8 cellular contexts compared by ENCODE assay signal in genomic region chr4:37970702-37971101, GRCh38. TPM values are rescaled to one million over a fixed set of nuclear protein-coding genes. Genes with fewer than 3 reads are reported as not detected.
DNase-seq lines count a peak whose midpoint lies in the region; ATAC-seq, FAIRE-seq and TF ChIP-seq lines count a peak whose summit lies in the region.

No MANE protein-coding gene starts in this region.

- no peaks in the 10 kb centered on the region for H3K9me3 ChIP-seq in esophagus muscularis mucosa
- H3K9me3 ChIP-seq in pancreas = no peaks in the 10 kb centered on the region

- peak; percentile 80 to 93 (median 90) for ATAC-seq in pancreas
- ATAC-seq in HG02870 (IDR thresholded peaks at IDR 0.05; ENCODE audit: unreplicated experiment) = no peak
- no peak for ATAC-seq in GM21367 (IDR thresholded peaks at IDR 0.05; ENCODE audit: unreplicated experiment)

- H3K27me3 Mint-ChIP-seq in activated CD4-positive, alpha-beta memory T cell treated with anti-CD3 and anti-CD28 coated beads, Interleukin-2, amount 10 ng/mL, durations not matched to agents 7 days and 5 days = no peaks in the 10 kb centered on the region

- peaks cover 2% of the 10 kb centered on the region for H3K4me1 Mint-ChIP-seq in activated CD4-positive, alpha-beta memory T cell treated with anti-CD3 and anti-CD28 coated beads, Interleukin-2, amount 10 ng/mL, durations not matched to agents 7 days and 5 days

- TF ChIP-seq EP300 in esophagus muscularis mucosa (IDR thresholded peaks at IDR 0.05) = no peak

- peaks cover 3% of the 10 kb centered on the region for H3K36me3 Mint-ChIP-seq in activated CD4-positive, alpha-beta memory T cell treated with anti-CD3 and anti-CD28 coated beads, Interleukin-2, amount 10 ng/mL, durations not matched to agents 7 days and 5 days (ENCODE audit: low read depth)

- TF ChIP-seq CTCF in NB4 (IDR thresholded peaks at IDR 0.05; ENCODE audit: low read depth, low read length) (peak; percentile 62), esophagus muscularis mucosa (IDR thresholded peaks at IDR 0.05) (peak; percentile 40 to 61 (median 53)), pancreas (IDR thresholded peaks at IDR 0.05) (peak in 3 of 4 donors; percentile 12 to 29 (median 28))

- H3K27ac Mint-ChIP-seq in activated CD4-positive, alpha-beta memory T cell treated with anti-CD3 and anti-CD28 coated beads, Interleukin-2, amount 10 ng/mL, durations not matched to agents 7 days and 5 days = no peak overlapping the region

- H3K27ac ChIP-seq in esophagus muscularis mucosa (replicated peaks in 1 of 4) (peak overlapping the region; percentile 53 to 64 (median 56)), pancreas (peak overlapping the region in 2 of 4 donors; percentile 34 to 38)

- intact Hi-C loops in esophagus muscularis mucosa (cut with DNase I) = loop anchor here (10.0 kb wide), 1 partner anchor 286 kb away; the partner anchor contains the start of gene RELL1
- intact Hi-C loops in pancreas (cut with DNase I) = loop anchor here in 1 of 3 donors (5.0 kb wide), 1 partner anchor 78 kb away; the partner anchor contains the start of gene TBC1D1

- TF ChIP-seq POLR2A in NB4 (IDR thresholded peaks at IDR 0.05; ENCODE audit: extremely low read depth, insufficient read length) (no peak), esophagus muscularis mucosa (IDR thresholded peaks at IDR 0.05; ENCODE audit: low read depth) (no peak)

- H3K4me1 ChIP-seq in esophagus muscularis mucosa (peaks cover 25 to 40% (median 34%) of the 10 kb centered on the region in 4 donors), pancreas (peaks cover 0 to 5% (median 5%) of the 10 kb centered on the region in 3 donors)

- peak; percentile 22 for DNase-seq in NK-92 treated with Interleukin-12 subunit alpha and Interleukin-12 subunit beta, amount 100 ng/mL, for 24 hours (lab: John Stamatoyannopoulos, UW)
- DNase-seq in NK-92 (lab: John Stamatoyannopoulos, UW; ENCODE audit: unreplicated experiment) (no peak), NB4 (ENCODE audit: low read depth) (peak; percentile 76), esophagus muscularis mucosa (ENCODE audit: extremely low spot score) (no peak), pancreas (peak in 5 of 6 donors; percentile 52 to 76 (median 70))
- peak; percentile 57 for DNase-seq in activated CD4-positive, alpha-beta memory T cell treated with anti-CD3 and anti-CD28 coated beads, Interleukin-2, amount 10 ng/mL, durations not matched to agents 7 days and 5 days

- FAIRE-seq in pancreas (lab: Jason Lieb, UNC) = no peak

- POLR2A ChIA-PET in activated CD4-positive, alpha-beta memory T cell treated with anti-CD3 and anti-CD28 coated beads, Interleukin-2, amount 10 ng/mL, durations not matched to agents 7 days and 5 days (lab: Charles Lee) = interaction anchor here (0.9 to 1.3 kb wide), 2 partner anchors 30 to 79 kb away, joined by 3 read pairs; partner anchors contain the start of gene TBC1D1

- H3K4me3 ChIP-seq in NB4 (ENCODE audit: low read depth, low read length) = no peak overlapping the region
- H3K4me3 ChIP-seq in esophagus muscularis mucosa = no peak overlapping the region
- H3K4me3 ChIP-seq in pancreas = no peak overlapping the region

- CTCF ChIA-PET in activated CD4-positive, alpha-beta memory T cell treated with anti-CD3 and anti-CD28 coated beads, Interleukin-2, amount 10 ng/mL, durations not matched to agents 7 days and 5 days (lab: Charles Lee) = interaction anchor here (1.2 to 1.4 kb wide), 3 partner anchors 10 to 15 kb away, joined by 3 to 4 read pairs (median 3); no protein-coding TSS in a partner anchor

- 0% methylated on average over 1 of the region's 1 CpG for WGBS in esophagus muscularis mucosa
- 45 to 83% methylated on average over 1 of the region's 1 CpG for WGBS in pancreas, 2 donors

- H3K27me3 ChIP-seq in esophagus muscularis mucosa = no peaks in the 10 kb centered on the region
- no peaks in the 10 kb centered on the region for H3K27me3 ChIP-seq in pancreas

- no peaks in the 10 kb centered on the region for H3K36me3 ChIP-seq in esophagus muscularis mucosa
- no peaks in the 10 kb centered on the region for H3K36me3 ChIP-seq in pancreas

- no peaks in the 10 kb centered on the region for H3K9me3 Mint-ChIP-seq in activated CD4-positive, alpha-beta memory T cell treated with anti-CD3 and anti-CD28 coated beads, Interleukin-2, amount 10 ng/mL, durations not matched to agents 7 days and 5 days

- no peak overlapping the region for H3K4me3 Mint-ChIP-seq in activated CD4-positive, alpha-beta memory T cell treated with anti-CD3 and anti-CD28 coated beads, Interleukin-2, amount 10 ng/mL, durations not matched to agents 7 days and 5 days

RNA-seq across cellular contexts. Expression of gene PTTG2, which starts 10.5 kb away (rescaled TPM):
- total RNA-seq in activated CD4-positive, alpha-beta memory T cell treated with anti-CD3 and anti-CD28 coated beads, Interleukin-2, amount 10 ng/mL, durations not matched to agents 7 days and 5 days = under 1 TPM; 0.86 to 0.90 TPM
- total RNA-seq in esophagus muscularis mucosa (1 to 10 TPM in 2 of 4 donors, under 1 TPM in 2; 0.71 to 5.8 (median 1.5) TPM), pancreas (under 1 TPM in 5 of 6 donors, not detected in 1; 0.31 to 0.94 (median 0.79) TPM)
- under 1 TPM; 0.30 to 0.38 TPM for polyA plus RNA-seq in pancreas

Comparison
In these comparisons a context has a peak if more than half of its experiments do, and no peak if none do; other contexts are left out.
1. DNase-seq: peak in NK-92 treated with Interleukin-12 subunit alpha and Interleukin-12 subunit beta, amount 100 ng/mL, for 24 hours (single experiment), NB4 (single experiment), activated CD4-positive, alpha-beta memory T cell treated with anti-CD3 and anti-CD28 coated beads, Interleukin-2, amount 10 ng/mL, durations not matched to agents 7 days and 5 days (single experiment) and pancreas (5 of 6); none in NK-92 (single experiment) and esophagus muscularis mucosa (single experiment).
2. ATAC-seq: peak in pancreas (4 of 4); none in HG02870 (single experiment) and GM21367 (single experiment).
3. Peak in every context shown above with its lines, with median percentiles within 50 percentile points of each other: CTCF ChIP-seq.